2 cellular contexts compared by ENCODE assay signal in the genomic region with DNA sequence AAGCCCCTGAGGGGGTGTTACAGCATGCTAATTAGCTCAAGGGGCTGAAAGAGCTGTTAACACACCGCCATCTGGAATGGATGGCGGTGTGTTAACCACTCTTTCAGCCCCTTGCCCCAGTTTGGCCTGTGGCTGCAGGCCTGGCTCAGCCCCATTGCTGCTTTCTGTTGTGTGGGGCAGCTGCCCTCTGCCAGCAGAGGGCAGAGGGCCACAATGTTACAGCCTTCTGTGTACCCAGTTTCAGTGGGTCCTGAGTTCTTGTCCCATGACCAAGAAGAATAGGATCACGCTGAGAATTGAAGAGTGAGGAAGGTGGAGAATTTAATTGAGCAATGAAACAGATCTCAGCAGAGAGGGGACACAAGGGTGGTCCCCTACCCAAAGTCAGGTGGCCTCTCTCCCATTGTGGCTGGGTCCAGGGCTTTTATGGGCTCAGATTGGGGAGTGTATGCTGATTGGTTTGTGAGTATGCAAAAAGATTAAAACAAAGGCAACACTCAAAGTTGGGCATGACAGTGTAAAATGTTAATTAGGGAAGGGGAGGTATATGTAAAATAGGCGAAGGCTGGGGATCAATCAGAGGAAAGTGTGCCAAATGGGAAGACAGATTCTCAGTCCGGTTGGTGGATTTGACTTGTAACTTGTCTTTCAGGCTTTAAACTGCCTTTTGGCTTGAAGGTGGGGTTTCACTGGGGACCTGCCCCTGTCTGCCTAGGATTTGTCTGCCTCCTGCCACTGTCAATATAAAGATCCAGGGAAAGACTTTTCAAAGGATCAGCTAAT.
A peak's percentile ranks its signal among the peaks of the same experiment; 100 is the strongest.
TF ChIP-seq lines count a peak whose summit lies in the region.

No MANE protein-coding gene starts in this region.

TF ChIP-seq in HepG2, 621 proteins besides CTCF, POLR2A, EP300 and RAD21:
- TF ChIP-seq KMT2A (CRISPR knock-in tag; IDR thresholded peaks at IDR 0.05): no peak
- TF ChIP-seq STAG1 (CRISPR knock-in tag; IDR thresholded peaks at IDR 0.05): 0 out of 2 replicates have a peak, but pooled peaks have one; percentile 17

TF ChIP-seq in H1, 55 proteins besides CTCF, POLR2A, EP300 and RAD21:
- TF ChIP-seq TCF12 (IDR thresholded peaks at IDR 0.05; ENCODE audit: low read depth, low read length) (0 out of 2 replicates have a peak, but pooled peaks have one; percentile 8), BACH1 (IDR thresholded peaks at IDR 0.05; ENCODE audit: low read length) (peak; percentile 47; the same call in 1 of the 2 replicates), ASH2L (IDR thresholded peaks at IDR 0.05; ENCODE audit: low read length) (peak; percentile 52), CEBPB (IDR thresholded peaks at IDR 0.05; ENCODE audit: low read depth, low read length) (0 out of 2 replicates have a peak, but pooled peaks have one; percentile 10), EZH2 (IDR thresholded peaks at IDR 0.05; ENCODE audit: low read depth, low read length, severe bottlenecking) (no peak), SAP30 (IDR thresholded peaks at IDR 0.05; ENCODE audit: insufficient read depth, insufficient replicate concordance, low read length) (no peak), FOSL1 (IDR thresholded peaks at IDR 0.05; ENCODE audit: insufficient read depth, low read depth, low read length) (no peak)
